ENCODE assay signal across 1 cellular context in genomic region chr2:224951723-224952481, GRCh38.
TF ChIP-seq lines count a peak whose summit lies in the region.

No MANE protein-coding gene starts in this region.

TF ChIP-seq in SK-N-SH, 30 proteins besides CTCF, POLR2A, EP300 and RAD21 (continued from another document):
- TF ChIP-seq, protein P1, sequence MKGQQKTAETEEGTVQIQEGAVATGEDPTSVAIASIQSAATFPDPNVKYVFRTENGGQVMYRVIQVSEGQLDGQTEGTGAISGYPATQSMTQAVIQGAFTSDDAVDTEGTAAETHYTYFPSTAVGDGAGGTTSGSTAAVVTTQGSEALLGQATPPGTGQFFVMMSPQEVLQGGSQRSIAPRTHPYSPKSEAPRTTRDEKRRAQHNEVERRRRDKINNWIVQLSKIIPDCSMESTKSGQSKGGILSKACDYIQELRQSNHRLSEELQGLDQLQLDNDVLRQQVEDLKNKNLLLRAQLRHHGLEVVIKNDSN (IDR thresholded peaks at IDR 0.05; ENCODE audit: borderline replicate concordance, low read depth), result no peak
- no peak for TF ChIP-seq RFX5 (IDR thresholded peaks at IDR 0.05; ENCODE audit: low read length)
- no peak for TF ChIP-seq RXRA (IDR thresholded peaks at IDR 0.05; ENCODE audit: borderline replicate concordance, low read depth)
- no peak for TF ChIP-seq ELF1 (IDR thresholded peaks at IDR 0.05)
- TF ChIP-seq SIN3A (IDR thresholded peaks at IDR 0.05; ENCODE audit: borderline replicate concordance, low read depth, low read length), result no peak
- no peak for TF ChIP-seq SMC3 (IDR thresholded peaks at IDR 0.05; ENCODE audit: low read depth, low read length)
- no peak for TF ChIP-seq MAX (IDR thresholded peaks at IDR 0.05; ENCODE audit: low read depth)
